ENCODE assay signal across 15 cellular contexts in the genomic region with DNA sequence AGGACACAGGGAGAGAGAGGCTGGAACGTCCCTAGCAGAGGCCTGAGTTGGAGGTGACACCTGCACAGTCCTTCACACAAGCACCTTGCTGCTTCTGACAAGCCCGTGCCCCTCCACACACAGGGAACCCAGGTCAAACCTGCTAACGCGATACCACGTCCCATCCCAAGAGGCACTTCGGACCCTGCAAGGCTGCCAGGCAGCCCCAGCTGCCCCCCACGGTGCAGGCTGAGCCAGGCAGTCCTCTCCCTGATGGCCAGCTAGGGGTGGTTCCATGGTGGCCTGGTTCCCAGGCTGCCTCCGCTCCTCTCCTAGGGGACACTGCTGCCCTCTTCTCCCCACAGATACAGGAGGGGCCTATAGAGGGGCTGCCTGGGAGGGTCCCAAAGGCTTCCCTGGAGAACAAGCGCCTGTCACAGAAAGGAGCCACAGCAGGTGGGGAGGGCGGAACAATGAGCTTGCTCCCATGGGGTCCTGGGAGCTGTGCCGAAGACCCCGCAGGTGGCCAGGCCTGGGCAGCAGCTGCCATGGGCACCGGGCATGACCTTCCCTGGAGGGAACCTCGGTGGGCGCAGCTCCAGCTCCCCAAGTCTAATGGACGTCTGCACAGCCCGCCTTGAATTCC.
DNase-seq lines count a peak whose midpoint lies in the region; ATAC-seq and TF ChIP-seq lines count a peak whose summit lies in the region.
"Had no signal": no experiment of that assay in that cellular context is flagged by ENCODE, and none has a peak within 500 bp of the region (broad histone marks: within the 10 kb centered on the region; RNA-seq: fewer than 3 reads in every experiment).

No MANE protein-coding gene starts in this region.

- peak; percentile 90 for TF ChIP-seq EP300 in Ishikawa (IDR thresholded peaks at IDR 0.05; ENCODE audit: borderline replicate concordance)

- no peaks in the 10 kb centered on the region for H4K20me1 ChIP-seq in BLaER1

- DNase-seq in upper lobe of right lung (peak; percentile 45), DMS153 treated with DMSO at 0.1 percent for 48 hours (lab: John Stamatoyannopoulos, UW; ENCODE audit: unreplicated experiment) (no peak)
- DNase-seq: Calu3; CD4-positive, alpha-beta T cell; DMS53; DND-41; EL had no signal

- no peak overlapping the region for H3K9ac ChIP-seq in BLaER1
- H3K9ac ChIP-seq in parathyroid adenoma: no peak overlapping the region

- H3K79me2 ChIP-seq in parathyroid adenoma: no peaks in the 10 kb centered on the region

- TF ChIP-seq CTCF in parathyroid adenoma (IDR thresholded peaks at IDR 0.05): no peak
- TF ChIP-seq CTCF in upper lobe of right lung (IDR thresholded peaks at IDR 0.05): no peak

- peaks cover 8% of the 10 kb centered on the region; the same call in 1 of the 2 replicates for H3K9me3 ChIP-seq in BLaER1
- no peaks in the 10 kb centered on the region for H3K9me3 ChIP-seq in parathyroid adenoma (ENCODE audit: control insufficient read depth, low read length)
- H3K9me3 ChIP-seq in upper lobe of right lung: no peaks in the 10 kb centered on the region
- H3K9me3 ChIP-seq: HAP-1 had no signal

- peak overlapping the region; percentile 54 for H3K4me2 ChIP-seq in BLaER1
- no peak overlapping the region for H3K4me2 ChIP-seq in parathyroid adenoma (ENCODE audit: low read length)

- TF ChIP-seq RAD21 in Ishikawa (IDR thresholded peaks at IDR 0.05; ENCODE audit: low read depth): 0 out of 2 replicates have a peak, but pooled peaks have one; percentile 0

- H3K36me3 ChIP-seq in BLaER1 (no peaks in the 10 kb centered on the region), parathyroid adenoma (ENCODE audit: control insufficient read depth, insufficient read depth, low read length) (no peaks in the 10 kb centered on the region), upper lobe of right lung (no peaks in the 10 kb centered on the region)
- H3K36me3 ChIP-seq: HAP-1 had no signal

- ATAC-seq in upper lobe of right lung: no peak
- ATAC-seq in GM21390 (IDR thresholded peaks at IDR 0.05; ENCODE audit: unreplicated experiment): no peak
- ATAC-seq: GM12878 had no signal

- peak overlapping the region; percentile 88 for H2AFZ ChIP-seq in parathyroid adenoma

- no peaks in the 10 kb centered on the region for H3K27me3 ChIP-seq in BLaER1
- no peaks in the 10 kb centered on the region for H3K27me3 ChIP-seq in parathyroid adenoma (ENCODE audit: control insufficient read depth, insufficient read depth, low read length)
- no peaks in the 10 kb centered on the region for H3K27me3 ChIP-seq in upper lobe of right lung

- peaks cover 24% of the 10 kb centered on the region for H3K4me1 ChIP-seq in BLaER1
- peaks cover 40% of the 10 kb centered on the region for H3K4me1 ChIP-seq in parathyroid adenoma
- H3K4me1 ChIP-seq in upper lobe of right lung: no peaks in the 10 kb centered on the region
- H3K4me1 ChIP-seq: HAP-1 had no signal

- no peak overlapping the region for H3K4me3 ChIP-seq in BLaER1
- H3K4me3 ChIP-seq in parathyroid adenoma (ENCODE audit: low read depth, low read length): no peak overlapping the region
- no peak overlapping the region for H3K4me3 ChIP-seq in upper lobe of right lung
- H3K4me3 ChIP-seq: GM12878, HAP-1, K562 had no signal

- intact Hi-C loops in upper lobe of right lung (cut with DNase I): no loop called here

- H3K27ac ChIP-seq in BLaER1 (no peak overlapping the region), parathyroid adenoma (peak overlapping the region; percentile 99), upper lobe of right lung (no peak overlapping the region)
- H3K27ac ChIP-seq: C4-2B had no signal

TF ChIP-seq in Ishikawa, 13 proteins besides CTCF, POLR2A, EP300 and RAD21:
- TF ChIP-seq, protein P1, sequence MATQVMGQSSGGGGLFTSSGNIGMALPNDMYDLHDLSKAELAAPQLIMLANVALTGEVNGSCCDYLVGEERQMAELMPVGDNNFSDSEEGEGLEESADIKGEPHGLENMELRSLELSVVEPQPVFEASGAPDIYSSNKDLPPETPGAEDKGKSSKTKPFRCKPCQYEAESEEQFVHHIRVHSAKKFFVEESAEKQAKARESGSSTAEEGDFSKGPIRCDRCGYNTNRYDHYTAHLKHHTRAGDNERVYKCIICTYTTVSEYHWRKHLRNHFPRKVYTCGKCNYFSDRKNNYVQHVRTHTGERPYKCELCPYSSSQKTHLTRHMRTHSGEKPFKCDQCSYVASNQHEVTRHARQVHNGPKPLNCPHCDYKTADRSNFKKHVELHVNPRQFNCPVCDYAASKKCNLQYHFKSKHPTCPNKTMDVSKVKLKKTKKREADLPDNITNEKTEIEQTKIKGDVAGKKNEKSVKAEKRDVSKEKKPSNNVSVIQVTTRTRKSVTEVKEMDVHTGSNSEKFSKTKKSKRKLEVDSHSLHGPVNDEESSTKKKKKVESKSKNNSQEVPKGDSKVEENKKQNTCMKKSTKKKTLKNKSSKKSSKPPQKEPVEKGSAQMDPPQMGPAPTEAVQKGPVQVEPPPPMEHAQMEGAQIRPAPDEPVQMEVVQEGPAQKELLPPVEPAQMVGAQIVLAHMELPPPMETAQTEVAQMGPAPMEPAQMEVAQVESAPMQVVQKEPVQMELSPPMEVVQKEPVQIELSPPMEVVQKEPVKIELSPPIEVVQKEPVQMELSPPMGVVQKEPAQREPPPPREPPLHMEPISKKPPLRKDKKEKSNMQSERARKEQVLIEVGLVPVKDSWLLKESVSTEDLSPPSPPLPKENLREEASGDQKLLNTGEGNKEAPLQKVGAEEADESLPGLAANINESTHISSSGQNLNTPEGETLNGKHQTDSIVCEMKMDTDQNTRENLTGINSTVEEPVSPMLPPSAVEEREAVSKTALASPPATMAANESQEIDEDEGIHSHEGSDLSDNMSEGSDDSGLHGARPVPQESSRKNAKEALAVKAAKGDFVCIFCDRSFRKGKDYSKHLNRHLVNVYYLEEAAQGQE (IDR thresholded peaks at IDR 0.05; ENCODE audit: low read depth): no peak
- no peak for TF ChIP-seq MAX (IDR thresholded peaks at IDR 0.05)
- peak; percentile 84 for TF ChIP-seq ZBTB7A (IDR thresholded peaks at IDR 0.05; ENCODE audit: low read depth)
- TF ChIP-seq NFIC (IDR thresholded peaks at IDR 0.05): peak; percentile 85
- peak; percentile 95 for TF ChIP-seq TCF12 (IDR thresholded peaks at IDR 0.05; ENCODE audit: low read depth)
